21 cellular contexts compared by ENCODE assay signal in genomic region chr10:117409549-117410283, GRCh38. TPM values are rescaled to one million over a fixed set of nuclear protein-coding genes. Genes with fewer than 3 reads are reported as not detected.
DNase-seq lines count a peak whose midpoint lies in the region; ATAC-seq and TF ChIP-seq lines count a peak whose summit lies in the region.
"Had no signal": no experiment of that assay in that cellular context is flagged by ENCODE, and none has a peak within 500 bp of the region (broad histone marks: within the 10 kb centered on the region; RNA-seq: fewer than 3 reads in every experiment).

No MANE protein-coding gene starts in this region.

- POLR2A ChIA-PET in HEK293 (lab: Yijun Ruan, JAX): interaction anchor here (0.8 kb wide), 1 partner anchor 33 kb away, joined by 3 read pairs; no protein-coding TSS in a partner anchor

- H3K9me3 ChIP-seq in HEK293 (ENCODE audit: control insufficient read depth, insufficient read depth, low read depth, low read length) (no peaks in the 10 kb centered on the region), left lung (no peaks in the 10 kb centered on the region)
- H3K9me3 ChIP-seq: Peyer's patch, SK-N-SH had no signal

- H3K27me3 ChIP-seq in left lung: no peaks in the 10 kb centered on the region
- H3K27me3 ChIP-seq: Peyer's patch had no signal

- TF ChIP-seq CTCF in HEK293 (tag by site-specific recombination; IDR thresholded peaks at IDR 0.05) (no peak), left lung (IDR thresholded peaks at IDR 0.05) (no peak)

- H3K36me3 ChIP-seq in HEK293 (ENCODE audit: control insufficient read depth in 2 of 2, insufficient read depth in 1 of 2, low read length in 2 of 2) (no peaks in the 10 kb centered on the region), left lung (no peaks in the 10 kb centered on the region)
- H3K36me3 ChIP-seq: Peyer's patch had no signal

- H3K4me1 ChIP-seq in HEK293 (ENCODE audit: control insufficient read depth, insufficient read depth, low read length) (peaks cover 9% of the 10 kb centered on the region), left lung (peaks cover 4 to 19% of the 10 kb centered on the region in 2 donors)
- H3K4me1 ChIP-seq: Peyer's patch had no signal

- DNase-seq in NCI-H526 treated with DMSO at 0.1 percent for 48 hours (lab: John Stamatoyannopoulos, UW) (peak; percentile 52), erythroblast (lab: John Stamatoyannopoulos, UW) (peak; percentile 34 to 45), left lung (peak in 1 of 2 donors; percentile 43), NCI-H524 treated with DMSO at 0.1 percent for 48 hours (lab: John Stamatoyannopoulos, UW) (no peak), GM19240 (ENCODE audit: insufficient read length, low spot score) (no peak)
- DNase-seq: AML-193; CD4-positive, alpha-beta T cell; GF-D8; H9; Kasumi-1; MV-4-11; NCI-H1436 treated with DMSO at 0.1 percent for 48 hours; NCI-H2081 treated with DMSO at 0.1 percent for 48 hours; NCI-H226; NCI-H748 treated with DMSO at 0.1 percent for 48 hours; Peyer's patch; Right ventricle myocardium superior; SK-N-SH had no signal

- H3K27ac ChIP-seq in HEK293 (ENCODE audit: extremely low read depth, low read depth, low read length) (no peak overlapping the region), left lung (no peak overlapping the region)
- H3K27ac ChIP-seq: Peyer's patch had no signal

- CTCF ChIA-PET in HEK293 (lab: Yijun Ruan, JAX): interaction anchor here (2.1 kb wide), 1 partner anchor 193 kb away, joined by 6 read pairs; no protein-coding TSS in a partner anchor

- no peak overlapping the region for H3K4me3 ChIP-seq in HEK293 (ENCODE audit: low read depth, low read length)
- no peak overlapping the region for H3K4me3 ChIP-seq in left lung
- H3K4me3 ChIP-seq: Peyer's patch had no signal

- peak; percentile 89 for ATAC-seq in left lung
- ATAC-seq in GM21367 (IDR thresholded peaks at IDR 0.05; ENCODE audit: unreplicated experiment): no peak
- ATAC-seq in HG02973 (IDR thresholded peaks at IDR 0.05; ENCODE audit: unreplicated experiment): no peak

- intact Hi-C loops in left lung (cut with DNase I): no loop called here

- no peak for TF ChIP-seq POLR2A in erythroblast (IDR thresholded peaks at IDR 0.05; ENCODE audit: low read length)

TF ChIP-seq in HEK293, 187 proteins besides CTCF, POLR2A, EP300 and RAD21:
- TF ChIP-seq ZFHX2 (tag by site-specific recombination; conservative IDR thresholded peaks at IDR 0.05) (peak; percentile 71), EGR2 (tag by site-specific recombination; IDR thresholded peaks at IDR 0.05; ENCODE audit: low read depth) (peak; percentile 82), INSM2 (tag by site-specific recombination; IDR thresholded peaks at IDR 0.05) (no peak)

RNA-seq across cellular contexts. Expression of gene PDZD8, which starts 34.5 kb away (rescaled TPM):
- total RNA-seq in left lung: 10 to 100 TPM; 32.4 to 38.2 TPM

Comparison
In these comparisons a context has a peak if more than half of its experiments do, and no peak if none do; other contexts are left out.
1. DNase-seq: peak in NCI-H526 treated with DMSO at 0.1 percent for 48 hours (single experiment) and erythroblast (2 of 2); none in NCI-H524 treated with DMSO at 0.1 percent for 48 hours (single experiment) and GM19240 (single experiment).